8 cellular contexts compared by ENCODE assay signal in genomic region chr7:131107343-131108211, GRCh38.
DNase-seq lines count a peak whose midpoint lies in the region; ATAC-seq and TF ChIP-seq lines count a peak whose summit lies in the region.

No MANE protein-coding gene starts in this region.

- H3K27me3 Mint-ChIP-seq in activated CD4-positive, alpha-beta T cell treated with anti-CD3 and anti-CD28 coated beads, Interleukin-2, amount 10 ng/mL, durations not matched to agents 7 days and 5 days = peaks cover 7% of the 10 kb centered on the region
- H3K27me3 Mint-ChIP-seq in dendritic cell treated with granulocyte-macrophage colony-stimulating factor and Interleukin-4, amounts not matched to agents 40 ng/mL and 50 ng/mL, for 4 days = no peaks in the 10 kb centered on the region

- H3K4me3 Mint-ChIP-seq in activated CD4-positive, alpha-beta T cell treated with anti-CD3 and anti-CD28 coated beads, Interleukin-2, amount 10 ng/mL, durations not matched to agents 7 days and 5 days = peak overlapping the region; percentile 99
- H3K4me3 Mint-ChIP-seq in dendritic cell treated with granulocyte-macrophage colony-stimulating factor and Interleukin-4, amounts not matched to agents 40 ng/mL and 50 ng/mL, for 4 days = peak overlapping the region; percentile 85

- intact Hi-C loops in dendritic cell treated with granulocyte-macrophage colony-stimulating factor and Interleukin-4, amounts not matched to agents 40 ng/mL and 50 ng/mL, for 4 days (cut with micrococcal nuclease) = loop anchor here (2.0 kb wide), 1 partner anchor 219 kb away; the partner anchor contains the start of gene MKLN1

- CTCF ChIA-PET in activated CD4-positive, alpha-beta T cell treated with anti-CD3 and anti-CD28 coated beads, Interleukin-2, amount 10 ng/mL, durations not matched to agents 7 days and 5 days (lab: Charles Lee) = interaction anchor here (0.5 to 0.7 kb wide), 3 partner anchors 27 to 95 kb away, joined by 3 to 6 read pairs (median 3); no protein-coding TSS in a partner anchor

- no peaks in the 10 kb centered on the region for H3K9me3 ChIP-seq in liver (ENCODE audit: control insufficient read depth in 4 of 4, low read length in 3 of 4)

- DNase-seq in AG20443 (ENCODE audit: low spot score) (peak; percentile 67), NCI-H345 treated with DMSO at 0.1 percent for 48 hours (lab: John Stamatoyannopoulos, UW; ENCODE audit: unreplicated experiment) (peak; percentile 63)
- peak; percentile 85 for DNase-seq in activated CD4-positive, alpha-beta T cell treated with anti-CD3 and anti-CD28 coated beads, Interleukin-2, amount 10 ng/mL, durations not matched to agents 7 days and 5 days
- peak; percentile 80 for DNase-seq in stimulated activated CD4-positive, alpha-beta T cell treated with anti-CD3 and anti-CD28 coated beads, Interleukin-4, amount 100 ng/mL, for 24 hours

- peaks cover 69% of the 10 kb centered on the region for H3K4me1 Mint-ChIP-seq in activated CD4-positive, alpha-beta T cell treated with anti-CD3 and anti-CD28 coated beads, Interleukin-2, amount 10 ng/mL, durations not matched to agents 7 days and 5 days
- peaks cover 58% of the 10 kb centered on the region for H3K4me1 Mint-ChIP-seq in dendritic cell treated with granulocyte-macrophage colony-stimulating factor and Interleukin-4, amounts not matched to agents 40 ng/mL and 50 ng/mL, for 4 days (ENCODE audit: low read depth)

- peak overlapping the region; percentile 98 to 99 for H3K9ac ChIP-seq in liver (ENCODE audit: low read depth in 1 of 2, low read length in 2 of 2)

- H3K27me3 ChIP-seq in liver (ENCODE audit: control insufficient read depth in 4 of 4, insufficient read depth in 4 of 4, low read length in 3 of 4) = no peaks in the 10 kb centered on the region

- H3K36me3 Mint-ChIP-seq in activated CD4-positive, alpha-beta T cell treated with anti-CD3 and anti-CD28 coated beads, Interleukin-2, amount 10 ng/mL, durations not matched to agents 7 days and 5 days (ENCODE audit: low read depth) = peaks cover 19% of the 10 kb centered on the region
- peaks cover 58% of the 10 kb centered on the region for H3K36me3 Mint-ChIP-seq in dendritic cell treated with granulocyte-macrophage colony-stimulating factor and Interleukin-4, amounts not matched to agents 40 ng/mL and 50 ng/mL, for 4 days (ENCODE audit: low read depth)

- peak overlapping the region; percentile 93 to 98 (median 95) for H3K4me3 ChIP-seq in liver (ENCODE audit: low read depth in 1 of 3, low read length in 3 of 3)

- ATAC-seq in GM18873 (IDR thresholded peaks at IDR 0.05; ENCODE audit: low FRiP score, unreplicated experiment) = peak; percentile 43
- peak; percentile 38 for ATAC-seq in HG03103 (IDR thresholded peaks at IDR 0.05; ENCODE audit: low read depth, unreplicated experiment)

- POLR2A ChIA-PET in activated CD4-positive, alpha-beta T cell treated with anti-CD3 and anti-CD28 coated beads, Interleukin-2, amount 10 ng/mL, durations not matched to agents 7 days and 5 days (lab: Charles Lee) = no interaction called here

- peak overlapping the region; percentile 99 to 100 for H3K27ac ChIP-seq in liver (ENCODE audit: low read depth in 1 of 2, low read length in 2 of 2)

- H3K4me1 ChIP-seq in liver (ENCODE audit: control insufficient read depth in 4 of 4, insufficient read depth in 4 of 4, low read length in 3 of 4) = peaks cover 2 to 49% (median 28%) of the 10 kb centered on the region in 4 donors

- H3K36me3 ChIP-seq in liver (ENCODE audit: control insufficient read depth in 4 of 4, insufficient read depth in 3 of 4, low read depth in 1 of 4, low read length in 3 of 4) = peaks cover 0 to 11% (median 4%) of the 10 kb centered on the region in 4 donors

- H3K27ac Mint-ChIP-seq in activated CD4-positive, alpha-beta T cell treated with anti-CD3 and anti-CD28 coated beads, Interleukin-2, amount 10 ng/mL, durations not matched to agents 7 days and 5 days = peak overlapping the region; percentile 100
- H3K27ac Mint-ChIP-seq in dendritic cell treated with granulocyte-macrophage colony-stimulating factor and Interleukin-4, amounts not matched to agents 40 ng/mL and 50 ng/mL, for 4 days = peak overlapping the region; percentile 92

- no peaks in the 10 kb centered on the region for H3K9me3 Mint-ChIP-seq in activated CD4-positive, alpha-beta T cell treated with anti-CD3 and anti-CD28 coated beads, Interleukin-2, amount 10 ng/mL, durations not matched to agents 7 days and 5 days
- H3K9me3 Mint-ChIP-seq in dendritic cell treated with granulocyte-macrophage colony-stimulating factor and Interleukin-4, amounts not matched to agents 40 ng/mL and 50 ng/mL, for 4 days = no peaks in the 10 kb centered on the region

- TF ChIP-seq CTCF in liver (IDR thresholded peaks at IDR 0.05; ENCODE audit: low read depth, low read length, missing input control) = no peak

- TF ChIP-seq RAD21 in liver (IDR thresholded peaks at IDR 0.05) = peak; percentile 25

- WGBS in liver = under 1% methylated on average over 63 of the region's 63 CpGs

TF ChIP-seq in liver, 16 proteins besides CTCF, POLR2A, EP300 and RAD21:
- TF ChIP-seq TAF1 (conservative IDR thresholded peaks at IDR 0.05) = peak; percentile 73
- TF ChIP-seq HNF4A (conservative IDR thresholded peaks at IDR 0.05) = no peak
- TF ChIP-seq REST (IDR thresholded peaks at IDR 0.05) = peak; percentile 43
- no peak for TF ChIP-seq SP1 (IDR thresholded peaks at IDR 0.05)
- no peak for TF ChIP-seq HNF4G (IDR thresholded peaks at IDR 0.05)
- no peak for TF ChIP-seq NR2F2 (IDR thresholded peaks at IDR 0.05)
- peak; percentile 64 for TF ChIP-seq YY1 (IDR thresholded peaks at IDR 0.05)
- no peak for TF ChIP-seq FOXA2 (IDR thresholded peaks at IDR 0.05)
- TF ChIP-seq EGR1 (IDR thresholded peaks at IDR 0.05; ENCODE audit: low read depth in 2 of 2) = peak in 1 of 2 donors; percentile 18
- no peak for TF ChIP-seq JUND (IDR thresholded peaks at IDR 0.05)
- no peak for TF ChIP-seq ATF3 (IDR thresholded peaks at IDR 0.05)
- TF ChIP-seq FOXA1 (IDR thresholded peaks at IDR 0.05) = no peak
- no peak for TF ChIP-seq RXRA (IDR thresholded peaks at IDR 0.05)
- no peak for TF ChIP-seq GABPA (IDR thresholded peaks at IDR 0.05 in 1 of 2, conservative IDR thresholded peaks at IDR 0.05 in 1 of 2)
- TF ChIP-seq MAX (IDR thresholded peaks at IDR 0.05) = peak; percentile 53
- TF ChIP-seq ZBTB33 (IDR thresholded peaks at IDR 0.05) = peak; percentile 15

Comparison
In these comparisons a context has a peak if more than half of its experiments do, and no peak if none do; other contexts are left out.
1. Peak in every context shown above with its lines: DNase-seq, ATAC-seq, H3K4me3 ChIP-seq and H3K27ac ChIP-seq.